ENCODE assay signal across 1 cellular context in the genomic region with DNA sequence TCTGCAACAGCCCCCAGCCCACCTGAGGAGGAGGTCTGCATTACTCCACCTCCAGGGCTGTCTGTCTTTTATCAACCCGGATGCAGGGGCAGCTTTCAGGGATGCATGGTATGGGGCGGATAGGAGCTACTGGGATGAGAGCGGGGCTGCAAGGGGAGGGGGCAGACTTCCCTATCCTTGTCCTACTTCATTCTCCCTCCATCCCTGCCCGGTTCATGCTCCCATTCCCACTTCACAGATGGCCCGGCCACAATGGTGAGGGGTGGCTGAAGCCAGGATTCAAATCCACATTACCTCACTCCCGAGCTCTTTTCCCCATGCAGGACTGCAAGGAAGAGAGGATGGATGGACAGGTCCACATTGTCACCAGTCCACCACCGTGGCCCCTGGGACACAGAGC.
TF ChIP-seq lines count a peak whose summit lies in the region.

No MANE protein-coding gene starts in this region.

TF ChIP-seq in SK-N-SH treated with all-trans-retinoic acid at 6 μM for 48 hours, 23 proteins besides CTCF, POLR2A, EP300 and RAD21 (continued from another document):
- no peak for TF ChIP-seq CSDC2 (CRISPR knock-in tag; IDR thresholded peaks at IDR 0.05)
- TF ChIP-seq ZNF70 (CRISPR knock-in tag; IDR thresholded peaks at IDR 0.05), result no peak
- no peak for TF ChIP-seq ESRRG (CRISPR knock-in tag; IDR thresholded peaks at IDR 0.05)
- TF ChIP-seq ZNF565 (CRISPR knock-in tag; conservative IDR thresholded peaks at IDR 0.05; ENCODE audit: low read depth), result no peak
